ENCODE assay signal across 10 cellular contexts in the genomic region with DNA sequence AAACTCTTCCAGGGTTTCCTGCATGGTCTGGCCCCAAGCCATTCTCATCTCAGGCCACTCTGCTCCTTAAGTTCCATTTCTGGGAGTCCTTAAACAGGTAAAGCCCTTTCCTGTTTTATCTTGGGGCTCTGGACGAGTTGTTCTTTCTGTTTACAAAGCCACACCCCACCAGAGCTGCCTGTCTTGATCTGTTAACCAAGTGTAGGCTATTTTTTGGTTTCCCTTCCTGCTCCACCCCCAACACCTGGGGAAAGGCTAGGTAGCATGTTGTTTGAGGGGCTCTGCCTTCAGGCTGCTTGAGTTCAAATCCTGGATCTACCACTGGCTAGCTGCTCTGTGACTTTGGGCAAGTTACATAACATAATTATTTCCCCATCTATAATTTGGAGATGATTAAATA. TPM values are rescaled to one million over a fixed set of nuclear protein-coding genes. Genes with fewer than 3 reads are reported as not detected.
DNase-seq lines count a peak whose midpoint lies in the region; ATAC-seq and TF ChIP-seq lines count a peak whose summit lies in the region.
"Had no signal": no experiment of that assay in that cellular context is flagged by ENCODE, and none has a peak within 500 bp of the region (broad histone marks: within the 10 kb centered on the region; RNA-seq: fewer than 3 reads in every experiment).

No MANE protein-coding gene starts in this region.

- no peaks in the 10 kb centered on the region for H3K9me3 ChIP-seq in body of pancreas

- no peak for TF ChIP-seq POLR2A in body of pancreas (IDR thresholded peaks at IDR 0.05)

- no peaks in the 10 kb centered on the region for H3K36me3 ChIP-seq in body of pancreas (replicated peaks in 1 of 2; ENCODE audit: insufficient read depth in 1 of 2, low read depth in 2 of 2)

- H3K27ac ChIP-seq in body of pancreas = no peak overlapping the region

- no peak for TF ChIP-seq CTCF in body of pancreas (IDR thresholded peaks at IDR 0.05)

- no peak for DNase-seq in activated CD8-positive, alpha-beta memory T cell treated with anti-CD3 and anti-CD28 coated beads, Interleukin-2, amount 10 ng/mL, durations not matched to agents 7 days and 5 days
- no peak for DNase-seq in activated CD8-positive, alpha-beta memory T cell treated with anti-CD3 and anti-CD28 coated beads for 24 hours
- DNase-seq in NCI-H748 treated with DMSO at 0.1 percent for 48 hours (lab: John Stamatoyannopoulos, UW) (peak; percentile 3), NCI-H2107 (lab: John Stamatoyannopoulos, UW) (no peak), body of pancreas (no peak)
- DNase-seq in central memory CD8-positive, alpha-beta T cell (ENCODE audit: low spot score in 2 of 2) = no peak
- DNase-seq: NCI-H510A; stimulated activated CD8-positive, alpha-beta memory T cell treated with anti-CD3 and anti-CD28 coated beads, Interleukin-4, amount 100 ng/mL, for 48 hours had no signal

- ATAC-seq in activated CD8-positive, alpha-beta memory T cell treated with anti-CD3 and anti-CD28 coated beads, Interleukin-2, amount 10 ng/mL, durations not matched to agents 7 days and 5 days = no peak
- no peak for ATAC-seq in central memory CD8-positive, alpha-beta T cell (replicated peaks; ENCODE audit: extremely low read depth, poor library complexity, severe bottlenecking)
- ATAC-seq in stimulated activated memory B cell treated with anti-CD40 and anti-IgM and Interleukin-4, amounts not matched to agents 10 μg/mL and 1 μg/mL and 100 μg/mL, for 72 hours = no peak
- ATAC-seq in GM18517 (IDR thresholded peaks at IDR 0.05; ENCODE audit: unreplicated experiment) = no peak
- ATAC-seq in body of pancreas = no peak

- WGBS in body of pancreas, 2 donors = 36 to 54% methylated on average over 1 of the region's 1 CpG

- no peaks in the 10 kb centered on the region for H3K9me3 Mint-ChIP-seq in activated CD8-positive, alpha-beta memory T cell treated with anti-CD3 and anti-CD28 coated beads, Interleukin-2, amount 10 ng/mL, durations not matched to agents 7 days and 5 days (ENCODE audit: low read depth)
- H3K9me3 Mint-ChIP-seq in central memory CD8-positive, alpha-beta T cell = no peaks in the 10 kb centered on the region
- H3K9me3 Mint-ChIP-seq in stimulated activated memory B cell treated with anti-CD40 and anti-IgM and Interleukin-4, amounts not matched to agents 10 μg/mL and 1 μg/mL and 100 μg/mL, for 72 hours = peaks cover 12% of the 10 kb centered on the region

- H3K4me1 Mint-ChIP-seq in activated CD8-positive, alpha-beta memory T cell treated with anti-CD3 and anti-CD28 coated beads, Interleukin-2, amount 10 ng/mL, durations not matched to agents 7 days and 5 days = peaks cover 51% of the 10 kb centered on the region
- H3K4me1 Mint-ChIP-seq in central memory CD8-positive, alpha-beta T cell = peaks cover 32% of the 10 kb centered on the region
- H3K4me1 Mint-ChIP-seq in stimulated activated memory B cell treated with anti-CD40 and anti-IgM and Interleukin-4, amounts not matched to agents 10 μg/mL and 1 μg/mL and 100 μg/mL, for 72 hours = peaks cover 52% of the 10 kb centered on the region

- no peak overlapping the region for H3K4me3 ChIP-seq in body of pancreas

- H3K27me3 Mint-ChIP-seq in activated CD8-positive, alpha-beta memory T cell treated with anti-CD3 and anti-CD28 coated beads, Interleukin-2, amount 10 ng/mL, durations not matched to agents 7 days and 5 days = no peaks in the 10 kb centered on the region
- H3K27me3 Mint-ChIP-seq in central memory CD8-positive, alpha-beta T cell = no peaks in the 10 kb centered on the region
- no peaks in the 10 kb centered on the region for H3K27me3 Mint-ChIP-seq in stimulated activated memory B cell treated with anti-CD40 and anti-IgM and Interleukin-4, amounts not matched to agents 10 μg/mL and 1 μg/mL and 100 μg/mL, for 72 hours

- CTCF ChIA-PET in activated CD8-positive, alpha-beta memory T cell treated with anti-CD3 and anti-CD28 coated beads, Interleukin-2, amount 10 ng/mL, durations not matched to agents 7 days and 5 days (lab: Charles Lee) = interaction anchor here (1.5 to 2.1 kb wide), 3 partner anchors 11 to 51 kb away, joined by 3 to 6 read pairs (median 5); no protein-coding TSS in a partner anchor

- H3K27me3 ChIP-seq in body of pancreas = no peaks in the 10 kb centered on the region

- intact Hi-C loops in body of pancreas (cut with DNase I) = no loop called here

- H3K4me1 ChIP-seq in body of pancreas = peaks cover 31% of the 10 kb centered on the region

- peaks cover 31% of the 10 kb centered on the region for H3K36me3 Mint-ChIP-seq in activated CD8-positive, alpha-beta memory T cell treated with anti-CD3 and anti-CD28 coated beads, Interleukin-2, amount 10 ng/mL, durations not matched to agents 7 days and 5 days
- peaks cover 15% of the 10 kb centered on the region for H3K36me3 Mint-ChIP-seq in central memory CD8-positive, alpha-beta T cell (ENCODE audit: insufficient read depth)
- peaks cover 29% of the 10 kb centered on the region for H3K36me3 Mint-ChIP-seq in stimulated activated memory B cell treated with anti-CD40 and anti-IgM and Interleukin-4, amounts not matched to agents 10 μg/mL and 1 μg/mL and 100 μg/mL, for 72 hours

- H3K27ac Mint-ChIP-seq in activated CD8-positive, alpha-beta memory T cell treated with anti-CD3 and anti-CD28 coated beads, Interleukin-2, amount 10 ng/mL, durations not matched to agents 7 days and 5 days = peak overlapping the region; percentile 88
- H3K27ac Mint-ChIP-seq in central memory CD8-positive, alpha-beta T cell (ENCODE audit: low read depth) = no peak overlapping the region
- H3K27ac Mint-ChIP-seq in stimulated activated memory B cell treated with anti-CD40 and anti-IgM and Interleukin-4, amounts not matched to agents 10 μg/mL and 1 μg/mL and 100 μg/mL, for 72 hours = peak overlapping the region; percentile 90

- H3K4me3 Mint-ChIP-seq in activated CD8-positive, alpha-beta memory T cell treated with anti-CD3 and anti-CD28 coated beads, Interleukin-2, amount 10 ng/mL, durations not matched to agents 7 days and 5 days = peak overlapping the region; percentile 91
- H3K4me3 Mint-ChIP-seq in central memory CD8-positive, alpha-beta T cell = peak overlapping the region; percentile 81
- H3K4me3 Mint-ChIP-seq in stimulated activated memory B cell treated with anti-CD40 and anti-IgM and Interleukin-4, amounts not matched to agents 10 μg/mL and 1 μg/mL and 100 μg/mL, for 72 hours = peak overlapping the region; percentile 32

RNA-seq across cellular contexts. Expression of a gene that starts 40.0 kb away (rescaled TPM):
- total RNA-seq in activated CD8-positive, alpha-beta memory T cell treated with anti-CD3 and anti-CD28 coated beads, Interleukin-2, amount 10 ng/mL, durations not matched to agents 7 days and 5 days = not detected
- under 1 TPM; 0.33 to 0.52 TPM for total RNA-seq in body of pancreas

RNA-seq across cellular contexts. Expression of a gene that starts 52.2 kb away (rescaled TPM):
- 10 to 100 TPM in 1 of 2 experiments, 1 to 10 TPM in 1; 7.7 to 12.9 TPM for total RNA-seq in activated CD8-positive, alpha-beta memory T cell treated with anti-CD3 and anti-CD28 coated beads, Interleukin-2, amount 10 ng/mL, durations not matched to agents 7 days and 5 days
- 1 to 10 TPM; 6.7 to 6.9 TPM for total RNA-seq in body of pancreas

Comparison
In these comparisons a context has a peak if more than half of its experiments do, and no peak if none do; other contexts are left out.
1. H3K4me3 Mint-ChIP-seq: peak in every context shown above with its lines; median percentile 91 in activated CD8-positive, alpha-beta memory T cell treated with anti-CD3 and anti-CD28 coated beads, Interleukin-2, amount 10 ng/mL, durations not matched to agents 7 days and 5 days; 81 in central memory CD8-positive, alpha-beta T cell; 32 in stimulated activated memory B cell treated with anti-CD40 and anti-IgM and Interleukin-4, amounts not matched to agents 10 μg/mL and 1 μg/mL and 100 μg/mL, for 72 hours.